Comparison of ENCODE assay signal across 28 cellular contexts in the genomic region with DNA sequence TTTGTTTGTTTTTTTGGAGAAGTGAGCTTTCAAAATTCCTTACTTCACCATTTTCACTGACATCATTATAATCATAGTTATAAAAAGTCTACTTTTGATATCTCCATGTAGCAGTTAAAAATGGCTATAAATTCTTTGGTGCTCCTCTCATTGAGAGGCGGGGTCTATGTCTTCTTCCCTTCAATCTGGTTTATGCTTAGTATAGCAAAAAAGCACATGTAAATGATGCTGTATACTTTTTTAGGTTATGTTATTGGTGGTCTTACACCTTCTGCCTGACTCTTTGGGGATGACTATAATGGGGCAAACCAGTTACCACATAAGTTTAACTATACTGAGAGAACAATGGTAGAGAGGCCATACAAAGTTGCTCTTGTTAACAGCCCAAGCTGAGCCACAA.
"Had no signal": no experiment of that assay in that cellular context is flagged by ENCODE, and none has a peak within 500 bp of the region (broad histone marks: within the 10 kb centered on the region; RNA-seq: fewer than 3 reads in every experiment).

No MANE protein-coding gene starts in this region.

- H3K27me3 ChIP-seq: stomach, suprapubic skin, testis, thyroid gland, tibial artery, tibial nerve, transverse colon, upper lobe of left lung, upper lobe of right lung, uterus, vagina had no signal

- ATAC-seq: stimulated activated effector memory CD8-positive, alpha-beta T cell treated with anti-CD3 and anti-CD28 coated beads, Interleukin-12 subunit alpha, Interleukin-12 subunit beta, amount 100 ng/mL, for 72 hours; stimulated activated memory B cell treated with anti-CD40 and anti-IgM and Interleukin-4, amounts not matched to agents 10 μg/mL and 1 μg/mL and 100 μg/mL, for 72 hours; stimulated activated naive B cell treated with anti-CD40 and anti-IgM and Interleukin-4, amounts not matched to agents 10 μg/mL and 1 μg/mL and 100 μg/mL, for 72 hours; stimulated activated naive CD8-positive, alpha-beta T cell treated with anti-CD3 and anti-CD28 coated beads, Interleukin-15, amount 100 ng/mL, for 72 hours; stimulated activated naive CD8-positive, alpha-beta T cell treated with anti-CD3 and anti-CD28 coated beads, Interleukin-15, Interleukin-2, amounts not matched to agents 100 U/mL and 50 U/mL, for 24 hours; upper lobe of right lung had no signal

- H3K36me3 Mint-ChIP-seq: stimulated activated effector memory CD8-positive, alpha-beta T cell treated with anti-CD3 and anti-CD28 coated beads, Interleukin-12 subunit alpha, Interleukin-12 subunit beta, amount 100 ng/mL, for 72 hours; stimulated activated memory B cell treated with anti-CD40 and anti-IgM and Interleukin-4, amounts not matched to agents 10 μg/mL and 1 μg/mL and 100 μg/mL, for 72 hours; stimulated activated naive B cell treated with anti-CD40 and anti-IgM and Interleukin-4, amounts not matched to agents 10 μg/mL and 1 μg/mL and 100 μg/mL, for 72 hours had no signal

- H3K9me3 ChIP-seq: testis, thyroid gland, uterus, vagina had no signal

- FAIRE-seq: urothelium cell line had no signal

- H3K27ac ChIP-seq: stomach, suprapubic skin, testis, thoracic aorta, thyroid gland, tibial artery, tibial nerve, transverse colon, upper lobe of left lung, upper lobe of right lung, uterus, vagina had no signal

- DNase-seq: stimulated activated CD4-positive, alpha-beta T cell treated with anti-CD3 and anti-CD28 coated beads, Interleukin-2, amount 100 ng/mL, for 48 hours; stimulated activated CD4-positive, alpha-beta T cell treated with anti-CD3 and anti-CD28 coated beads, Interleukin-4, amount 100 ng/mL, for 1 hour; stimulated activated CD4-positive, alpha-beta T cell treated with anti-CD3 and anti-CD28 coated beads, Interleukin-4, amount 100 ng/mL, for 24 hours; stimulated activated CD4-positive, alpha-beta T cell treated with anti-CD3 and anti-CD28 coated beads, Interleukin-4, amount 100 ng/mL, for 4 hours; stimulated activated CD8-positive, alpha-beta memory T cell treated with anti-CD3 and anti-CD28 coated beads, Interleukin-4, amount 100 ng/mL, for 48 hours; stimulated activated naive B cell treated with anti-CD40 and anti-IgM and Interleukin-4, amounts not matched to agents 10 μg/mL and 1 μg/mL and 100 μg/mL, for 72 hours; stimulated activated naive CD4-positive, alpha-beta T cell; stimulated activated naive CD4-positive, alpha-beta T cell treated with Interleukin-2 at 50 U/mL for 16 hours; stimulated activated naive CD8-positive, alpha-beta T cell treated with anti-CD3 and anti-CD28 coated beads, Interleukin-15, amount 100 ng/mL, for 72 hours; stimulated activated naive CD8-positive, alpha-beta T cell treated with anti-CD3 and anti-CD28 coated beads, Interleukin-15, Interleukin-2, amounts not matched to agents 100 U/mL and 50 U/mL, for 24 hours; stomach; substantia nigra; testis; thyroid gland; tibial artery; transverse colon; trophoblast cell; upper lobe of left lung; upper lobe of right lung; uterus had no signal

- H3K4me1 Mint-ChIP-seq: stimulated activated effector memory CD8-positive, alpha-beta T cell treated with anti-CD3 and anti-CD28 coated beads, Interleukin-12 subunit alpha, Interleukin-12 subunit beta, amount 100 ng/mL, for 72 hours; stimulated activated memory B cell treated with anti-CD40 and anti-IgM and Interleukin-4, amounts not matched to agents 10 μg/mL and 1 μg/mL and 100 μg/mL, for 72 hours; stimulated activated naive B cell treated with anti-CD40 and anti-IgM and Interleukin-4, amounts not matched to agents 10 μg/mL and 1 μg/mL and 100 μg/mL, for 72 hours; stimulated activated naive CD8-positive, alpha-beta T cell treated with anti-CD3 and anti-CD28 coated beads, Interleukin-15, amount 100 ng/mL, for 72 hours had no signal

- H3K27me3 Mint-ChIP-seq: stimulated activated memory B cell treated with anti-CD40 and anti-IgM and Interleukin-4, amounts not matched to agents 10 μg/mL and 1 μg/mL and 100 μg/mL, for 72 hours; stimulated activated naive B cell treated with anti-CD40 and anti-IgM and Interleukin-4, amounts not matched to agents 10 μg/mL and 1 μg/mL and 100 μg/mL, for 72 hours; stimulated activated naive CD8-positive, alpha-beta T cell treated with anti-CD3 and anti-CD28 coated beads, Interleukin-15, amount 100 ng/mL, for 72 hours; stimulated activated naive CD8-positive, alpha-beta T cell treated with anti-CD3 and anti-CD28 coated beads, Interleukin-15, Interleukin-2, amounts not matched to agents 100 ng/mL and 50 ng/mL, for 24 hours had no signal

- H3K4me3 Mint-ChIP-seq: stimulated activated effector memory CD8-positive, alpha-beta T cell treated with anti-CD3 and anti-CD28 coated beads, Interleukin-12 subunit alpha, Interleukin-12 subunit beta, amount 100 ng/mL, for 72 hours; stimulated activated memory B cell treated with anti-CD40 and anti-IgM and Interleukin-4, amounts not matched to agents 10 μg/mL and 1 μg/mL and 100 μg/mL, for 72 hours; stimulated activated naive B cell treated with anti-CD40 and anti-IgM and Interleukin-4, amounts not matched to agents 10 μg/mL and 1 μg/mL and 100 μg/mL, for 72 hours; stimulated activated naive CD8-positive, alpha-beta T cell treated with anti-CD3 and anti-CD28 coated beads, Interleukin-15, amount 100 ng/mL, for 72 hours; stimulated activated naive CD8-positive, alpha-beta T cell treated with anti-CD3 and anti-CD28 coated beads, Interleukin-15, Interleukin-2, amounts not matched to agents 100 ng/mL and 50 ng/mL, for 24 hours had no signal

- H3K36me3 ChIP-seq: stomach, suprapubic skin, thoracic aorta, thyroid gland, tibial artery, tibial nerve, transverse colon, upper lobe of left lung, upper lobe of right lung, uterus, vagina had no signal

- H3K4me3 ChIP-seq: stomach, suprapubic skin, testis, thoracic aorta, thyroid gland, tibial artery, tibial nerve, transverse colon, upper lobe of left lung, upper lobe of right lung, uterus, vagina had no signal

- H3K27ac Mint-ChIP-seq: stimulated activated effector memory CD8-positive, alpha-beta T cell treated with anti-CD3 and anti-CD28 coated beads, Interleukin-12 subunit alpha, Interleukin-12 subunit beta, amount 100 ng/mL, for 72 hours; stimulated activated memory B cell treated with anti-CD40 and anti-IgM and Interleukin-4, amounts not matched to agents 10 μg/mL and 1 μg/mL and 100 μg/mL, for 72 hours; stimulated activated naive B cell treated with anti-CD40 and anti-IgM and Interleukin-4, amounts not matched to agents 10 μg/mL and 1 μg/mL and 100 μg/mL, for 72 hours; stimulated activated naive CD8-positive, alpha-beta T cell treated with anti-CD3 and anti-CD28 coated beads, Interleukin-15, amount 100 ng/mL, for 72 hours; stimulated activated naive CD8-positive, alpha-beta T cell treated with anti-CD3 and anti-CD28 coated beads, Interleukin-15, Interleukin-2, amounts not matched to agents 100 ng/mL and 50 ng/mL, for 24 hours had no signal

- H3K4me1 ChIP-seq: stomach, suprapubic skin, testis, thyroid gland, tibial artery, tibial nerve, transverse colon, upper lobe of left lung, upper lobe of right lung, uterus, vagina had no signal
